ENCODE assay signal across 1 cellular context in genomic region chr17:75099881-75100595, GRCh38.
TF ChIP-seq lines count a peak whose summit lies in the region.

No MANE protein-coding gene starts in this region.

TF ChIP-seq in IMR-90, 13 proteins besides CTCF, POLR2A, EP300 and RAD21:
- no peak for TF ChIP-seq BHLHE40 (IDR thresholded peaks at IDR 0.05; ENCODE audit: low read depth, low read length)
- TF ChIP-seq FOS (IDR thresholded peaks at IDR 0.05; ENCODE audit: low read depth, low read length) = no peak
- TF ChIP-seq CEBPB (IDR thresholded peaks at IDR 0.05; ENCODE audit: low read depth, low read length) = no peak
- no peak for TF ChIP-seq ELK1 (IDR thresholded peaks at IDR 0.05; ENCODE audit: borderline replicate concordance, low read depth, low read length)
- no peak for TF ChIP-seq SMC3 (IDR thresholded peaks at IDR 0.05; ENCODE audit: low read depth, low read length)
- TF ChIP-seq RFX5 (IDR thresholded peaks at IDR 0.05; ENCODE audit: low read depth, low read length) = no peak
- TF ChIP-seq MXI1 (IDR thresholded peaks at IDR 0.05; ENCODE audit: borderline replicate concordance, low read depth, low read length) = no peak
- no peak for TF ChIP-seq RCOR1 (IDR thresholded peaks at IDR 0.05; ENCODE audit: insufficient replicate concordance, low read length)
- no peak for TF ChIP-seq USF2 (IDR thresholded peaks at IDR 0.05; ENCODE audit: low read depth, low read length)
- TF ChIP-seq MAZ (IDR thresholded peaks at IDR 0.05; ENCODE audit: borderline replicate concordance, low read depth, low read length) = no peak
- no peak for TF ChIP-seq NFE2L2 (IDR thresholded peaks at IDR 0.05; ENCODE audit: low read depth, low read length)
